Comparison of ENCODE assay signal across 8 cellular contexts in genomic region chr1:41361028-41361494, GRCh38. TPM values are rescaled to one million over a fixed set of nuclear protein-coding genes. Genes with fewer than 3 reads are reported as not detected.
A peak's percentile ranks its signal among the peaks of the same experiment; 100 is the strongest.
DNase-seq lines count a peak whose midpoint lies in the region; ATAC-seq and TF ChIP-seq lines count a peak whose summit lies in the region.

TSS of gene FOXO6 (plus strand) at chr1:41361434.

- ATAC-seq in GM19035 (IDR thresholded peaks at IDR 0.05; ENCODE audit: unreplicated experiment) (peak; percentile 87), HG03378 (IDR thresholded peaks at IDR 0.05; ENCODE audit: unreplicated experiment) (peak; percentile 86)

- H3K27ac ChIP-seq in cingulate gyrus (ENCODE audit: low read depth, low read length) = peak within 1 kb of the TSS; percentile 15

- peaks cover 18% of the 10 kb centered on the region for H3K27me3 ChIP-seq in kidney epithelial cell (ENCODE audit: control insufficient read depth, insufficient read depth, low read length)

- no peaks in the 10 kb centered on the region for H3K36me3 ChIP-seq in kidney epithelial cell (ENCODE audit: control insufficient read depth, insufficient read depth, low read length)

- TF ChIP-seq CTCF in kidney epithelial cell (IDR thresholded peaks at IDR 0.05; ENCODE audit: insufficient read depth, low read length, poor library complexity, severe bottlenecking) = no peak

- H3K4me3 ChIP-seq in kidney epithelial cell (ENCODE audit: low read depth, low read length) = peak within 1 kb of the TSS; percentile 39

- DNase-seq in AG08396 (ENCODE audit: low spot score) = peak; percentile 100
- peak; percentile 98 to 100 for DNase-seq in NCI-H446 (lab: John Stamatoyannopoulos, UW)
- DNase-seq in activated CD4-positive, alpha-beta T cell treated with anti-CD3 and anti-CD28 coated beads for 24 hours (ENCODE audit: low read depth in 2 of 2) = peak; percentile 86 to 87
- peak; percentile 82 for DNase-seq in kidney epithelial cell (ENCODE audit: low read depth)
- DNase-seq in stimulated activated CD4-positive, alpha-beta T cell treated with anti-CD3 and anti-CD28 coated beads, Interleukin-15, amount 100 ng/mL, for 24 hours = peak; percentile 95

RNA-seq across cellular contexts. Expression of gene FOXO6, which starts in this region (rescaled TPM):
- 0.14 and 0.67 TPM in 2 replicates for total RNA-seq in kidney epithelial cell

Comparison
In these comparisons a context has a peak if more than half of its experiments do, and no peak if none do; other contexts are left out.
1. Peak in every context shown above with its lines: DNase-seq, ATAC-seq, H3K4me3 ChIP-seq and H3K27ac ChIP-seq.
2. Peak in DNase-seq and H3K4me3 ChIP-seq in kidney epithelial cell; RNA of the gene not detected or under 1 TPM.